ENCODE assay signal across 18 cellular contexts in the genomic region with DNA sequence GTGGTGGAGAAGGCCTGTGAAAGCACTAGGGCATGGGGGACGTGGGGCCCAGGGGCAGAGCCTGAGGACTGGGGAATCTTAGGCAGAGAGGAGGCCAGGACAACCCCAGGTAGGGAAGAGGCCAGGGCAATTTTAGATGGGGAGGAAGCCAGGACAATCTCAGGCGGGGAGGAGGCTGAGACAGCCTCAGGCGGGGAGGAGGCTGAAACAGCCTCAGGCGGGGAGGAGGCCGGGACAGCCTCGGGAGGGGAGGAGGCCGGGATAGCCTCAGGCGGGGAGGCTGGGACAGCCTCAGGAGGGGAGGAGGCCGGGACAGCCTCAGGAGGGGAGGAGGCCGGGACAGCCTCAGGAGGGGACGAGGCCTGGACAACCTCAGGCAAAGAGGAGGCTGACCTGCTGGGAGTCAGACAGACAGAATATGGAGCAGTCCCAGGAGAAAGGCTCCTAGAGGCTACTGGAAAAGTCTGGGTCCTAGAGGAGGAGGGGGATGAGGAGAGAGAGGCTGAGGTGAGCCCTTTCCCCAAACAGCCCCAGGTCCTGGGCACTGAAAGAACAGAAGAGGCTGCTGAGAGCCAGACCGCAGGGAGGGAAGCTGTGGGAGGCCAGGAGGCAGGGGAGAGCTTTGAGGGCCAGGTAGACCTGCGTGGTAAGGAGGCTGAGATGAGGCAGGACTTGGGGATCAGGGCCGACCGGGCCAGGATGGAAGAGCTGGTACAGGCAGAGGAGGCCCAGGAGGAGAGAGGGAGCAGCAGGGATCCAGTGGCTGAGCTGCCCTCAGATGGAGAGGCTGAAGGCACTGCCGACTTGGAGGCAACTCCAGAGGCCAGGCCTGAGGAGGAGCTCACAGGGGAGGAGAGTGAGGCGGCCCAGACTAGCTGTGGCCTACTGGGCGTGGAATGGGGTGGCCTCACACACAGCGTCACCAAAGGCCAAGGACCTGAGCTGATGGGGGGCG. TPM values are rescaled to one million over a fixed set of nuclear protein-coding genes. Genes with fewer than 3 reads are reported as not detected.
DNase-seq lines count a peak whose midpoint lies in the region; ATAC-seq and TF ChIP-seq lines count a peak whose summit lies in the region.
"Had no signal": no experiment of that assay in that cellular context is flagged by ENCODE, and none has a peak within 500 bp of the region (broad histone marks: within the 10 kb centered on the region; RNA-seq: fewer than 3 reads in every experiment).

No MANE protein-coding gene starts in this region.

- peaks cover 10% of the 10 kb centered on the region for H3K36me3 Mint-ChIP-seq in activated T-cell treated with anti-CD3 and anti-CD28 coated beads, Interleukin-2, amount 50 U/mL, for 24 hours (ENCODE audit: low read depth)
- H3K36me3 Mint-ChIP-seq in activated CD8-positive, alpha-beta T cell treated with anti-CD3 and anti-CD28 coated beads for 36 hours (ENCODE audit: low read depth), result peaks cover 12% of the 10 kb centered on the region

- no peaks in the 10 kb centered on the region for H3K9me3 Mint-ChIP-seq in activated T-cell treated with anti-CD3 and anti-CD28 coated beads, Interleukin-2, amount 50 U/mL, for 24 hours
- no peaks in the 10 kb centered on the region for H3K9me3 Mint-ChIP-seq in activated CD8-positive, alpha-beta T cell treated with anti-CD3 and anti-CD28 coated beads for 36 hours

- peak overlapping the region; percentile 96 for H3K27ac Mint-ChIP-seq in activated T-cell treated with anti-CD3 and anti-CD28 coated beads, Interleukin-2, amount 50 U/mL, for 24 hours
- H3K27ac Mint-ChIP-seq in activated CD8-positive, alpha-beta T cell treated with anti-CD3 and anti-CD28 coated beads for 36 hours, result peak overlapping the region; percentile 99

- 83 to 93% (median 88%) methylated on average over 19 to 20 of the region's 20 CpGs for WGBS in stomach, 5 donors
- WGBS in lower leg skin, 2 donors, result 84 to 86% methylated on average over 20 of the region's 20 CpGs

- H3K4me1 Mint-ChIP-seq in activated T-cell treated with anti-CD3 and anti-CD28 coated beads, Interleukin-2, amount 50 U/mL, for 24 hours (ENCODE audit: low read depth), result peaks cover 55% of the 10 kb centered on the region
- peaks cover 53% of the 10 kb centered on the region for H3K4me1 Mint-ChIP-seq in activated CD8-positive, alpha-beta T cell treated with anti-CD3 and anti-CD28 coated beads for 36 hours (ENCODE audit: low read depth)

- no peak for TF ChIP-seq CTCF in activated CD8-positive, alpha-beta T cell treated with anti-CD3 and anti-CD28 coated beads for 36 hours (IDR thresholded peaks at IDR 0.05)
- TF ChIP-seq CTCF in lower lobe of right lung (IDR thresholded peaks at IDR 0.05) (no peak), stomach (IDR thresholded peaks at IDR 0.05) (no peak), lower leg skin (IDR thresholded peaks at IDR 0.05) (no peak)

- CTCF ChIA-PET in activated CD8-positive, alpha-beta T cell treated with anti-CD3 and anti-CD28 coated beads for 36 hours (lab: Charles Lee), result no interaction called here

- TF ChIP-seq EP300 in stomach (IDR thresholded peaks at IDR 0.05), result no peak

- ATAC-seq in activated CD8-positive, alpha-beta T cell treated with anti-CD3 and anti-CD28 coated beads for 36 hours, result no peak
- no peak for ATAC-seq in lower lobe of right lung
- ATAC-seq: activated CD4-positive, CD25-positive, alpha-beta regulatory T cell treated with anti-CD3 and anti-CD28 coated beads, Interleukin-2, amount 50 U/mL, for 24 hours; gastroesophageal sphincter; SK-N-SH treated with all-trans-retinoic acid at 6 μM for 48 hours had no signal

- no peak for DNase-seq in activated T-cell treated with anti-CD3 and anti-CD28 coated beads, Interleukin-2, amount 50 U/mL, for 24 hours
- no peak for DNase-seq in activated T-cell treated with anti-CD3 and anti-CD28 coated beads, Interleukin-2, amount 50 U/mL, for 1 hour
- no peak for DNase-seq in activated CD8-positive, alpha-beta T cell treated with anti-CD3 and anti-CD28 coated beads for 36 hours
- DNase-seq in lower lobe of right lung, result no peak
- no peak for DNase-seq in stomach
- no peak for DNase-seq in lower leg skin (ENCODE audit: low spot score in 2 of 2)
- no peak for DNase-seq in cortex of kidney (lab: John Stamatoyannopoulos, UW)
- no peak for DNase-seq in NCI-H82 treated with DMSO at 0.1 percent for 48 hours (lab: John Stamatoyannopoulos, UW; ENCODE audit: unreplicated experiment)
- DNase-seq: ACHN, adrenal gland, DMS153, dorsolateral prefrontal cortex, kidney, NCI-H2081 had no signal

- peak overlapping the region; percentile 72 for H3K4me3 Mint-ChIP-seq in activated T-cell treated with anti-CD3 and anti-CD28 coated beads, Interleukin-2, amount 50 U/mL, for 24 hours
- peak overlapping the region; percentile 86 for H3K4me3 Mint-ChIP-seq in activated CD8-positive, alpha-beta T cell treated with anti-CD3 and anti-CD28 coated beads for 36 hours

- TF ChIP-seq POLR2A in stomach (IDR thresholded peaks at IDR 0.05) (no peak), lower leg skin (IDR thresholded peaks at IDR 0.05) (no peak)

- no peaks in the 10 kb centered on the region for H3K9me3 ChIP-seq in lower lobe of right lung
- no peaks in the 10 kb centered on the region for H3K9me3 ChIP-seq in stomach
- H3K9me3 ChIP-seq: adrenal gland, gastroesophageal sphincter had no signal

- H3K4me3 ChIP-seq in lower lobe of right lung (peak overlapping the region; percentile 50), stomach (peak overlapping the region in 2 of 4 donors; percentile 38 to 39), lower leg skin (ENCODE audit: low read depth, poor library complexity, severe bottlenecking) (no peak overlapping the region)

- POLR2A ChIA-PET in activated CD8-positive, alpha-beta T cell treated with anti-CD3 and anti-CD28 coated beads for 36 hours (lab: Charles Lee), result interaction anchor here (1.0 kb wide), 1 partner anchor 61 kb away, joined by 3 read pairs; no protein-coding TSS in a partner anchor

- no peaks in the 10 kb centered on the region for H3K27me3 Mint-ChIP-seq in activated T-cell treated with anti-CD3 and anti-CD28 coated beads, Interleukin-2, amount 50 U/mL, for 24 hours
- H3K27me3 Mint-ChIP-seq in activated CD8-positive, alpha-beta T cell treated with anti-CD3 and anti-CD28 coated beads for 36 hours, result no peaks in the 10 kb centered on the region

- H3K27me3 ChIP-seq in lower lobe of right lung (ENCODE audit: low read depth), result no peaks in the 10 kb centered on the region
- no peaks in the 10 kb centered on the region for H3K27me3 ChIP-seq in stomach
- H3K27me3 ChIP-seq: adrenal gland, dorsolateral prefrontal cortex, gastroesophageal sphincter had no signal

- intact Hi-C loops in activated CD8-positive, alpha-beta T cell treated with anti-CD3 and anti-CD28 coated beads for 36 hours (cut with micrococcal nuclease), result no loop called here
- intact Hi-C loops in lower lobe of right lung (cut with DNase I), result no loop called here
- intact Hi-C loops in stomach (cut with DNase I; ENCODE audit: low total_unique reads), result no loop called here
- intact Hi-C loops in lower leg skin (cut with DNase I; ENCODE audit: low total_unique reads), result no loop called here

- peaks cover 18% of the 10 kb centered on the region for H3K4me1 ChIP-seq in lower lobe of right lung
- H3K4me1 ChIP-seq in stomach, result peaks cover 5 to 29% (median 9%) of the 10 kb centered on the region in 4 donors

- H3K36me3 ChIP-seq in lower lobe of right lung, result no peaks in the 10 kb centered on the region
- H3K36me3 ChIP-seq in stomach, result peaks cover 0 to 7% (median 0%) of the 10 kb centered on the region in 4 donors
- H3K36me3 ChIP-seq: adrenal gland, gastroesophageal sphincter had no signal

- H3K27ac ChIP-seq in lower lobe of right lung (peak overlapping the region; percentile 98), stomach (peak overlapping the region in 4 of 5 donors; percentile 58 to 92 (median 80))

RNA-seq across cellular contexts. Expression of a gene that starts 1.6 kb away (rescaled TPM):
- total RNA-seq in activated CD8-positive, alpha-beta T cell treated with anti-CD3 and anti-CD28 coated beads for 36 hours, result 1 to 10 TPM; 5.5 TPM
- total RNA-seq in lower lobe of right lung (29.2 TPM), stomach (10 to 100 TPM in 1 of 5 donors, 1 to 10 TPM in 2, not detected in 2; 1.1 to 86.9 (median 1.2) TPM), lower leg skin (1 to 10 TPM in 3 of 4 donors, under 1 TPM in 1; 0.88 to 2.0 (median 1.6) TPM)
- 1 to 10 TPM in 1 of 3 donors, under 1 TPM in 2; 0.83 to 1.5 (median 0.92) TPM for polyA plus RNA-seq in stomach

RNA-seq across cellular contexts. Expression of a gene that starts 4.2 kb away (rescaled TPM):
- 10 to 100 TPM; 24.2 to 30.2 TPM for total RNA-seq in activated CD8-positive, alpha-beta T cell treated with anti-CD3 and anti-CD28 coated beads for 36 hours
- total RNA-seq in lower lobe of right lung, result 79.9 TPM
- 10 to 100 TPM; 10.5 to 55.6 (median 22.8) TPM for total RNA-seq in stomach
- 10 to 100 TPM in 2 of 3 donors, 1 to 10 TPM in 1; 6.6 to 25.0 (median 10.8) TPM for polyA plus RNA-seq in stomach
- total RNA-seq in lower leg skin, result 10 to 100 TPM; 32.2 to 52.7 (median 43.6) TPM

RNA-seq across cellular contexts. Expression of a gene that starts 10.6 kb away (rescaled TPM):
- not detected for total RNA-seq in activated CD8-positive, alpha-beta T cell treated with anti-CD3 and anti-CD28 coated beads for 36 hours
- 1.4 TPM for total RNA-seq in lower lobe of right lung
- total RNA-seq in stomach, result not detected
- polyA plus RNA-seq in stomach, result under 1 TPM in 1 of 3 donors, not detected in 2; 0.20 TPM
- not detected for total RNA-seq in lower leg skin
- total RNA-seq: gastroesophageal sphincter, urinary bladder had no signal

RNA-seq across cellular contexts. Expression of a gene that starts 23.9 kb away (rescaled TPM):
- total RNA-seq in activated CD8-positive, alpha-beta T cell treated with anti-CD3 and anti-CD28 coated beads for 36 hours, result not detected
- total RNA-seq in lower lobe of right lung (0.44 TPM), stomach (not detected), lower leg skin (under 1 TPM in 1 of 4 donors, not detected in 3; 0.22 TPM)
- polyA plus RNA-seq in stomach, result under 1 TPM in 1 of 3 donors, not detected in 2; 0.28 TPM
- total RNA-seq: kidney, urinary bladder had no signal
- polyA plus RNA-seq: urinary bladder had no signal

RNA-seq across cellular contexts. Expression of a gene that starts 42.7 kb away (rescaled TPM):
- total RNA-seq in activated CD8-positive, alpha-beta T cell treated with anti-CD3 and anti-CD28 coated beads for 36 hours, result not detected
- 302 TPM for total RNA-seq in lower lobe of right lung
- total RNA-seq in stomach, result 100 to 1,000 TPM in 1 of 5 donors, 10 to 100 TPM in 3, 1 to 10 TPM in 1; 4.2 to 251 (median 14.0) TPM
- polyA plus RNA-seq in stomach, result 100 to 1,000 TPM; 123 to 239 (median 126) TPM
- 100 to 1,000 TPM in 2 of 4 donors, 10 to 100 TPM in 2; 52.4 to 275 (median 140) TPM for total RNA-seq in lower leg skin
